In the genomic region with DNA sequence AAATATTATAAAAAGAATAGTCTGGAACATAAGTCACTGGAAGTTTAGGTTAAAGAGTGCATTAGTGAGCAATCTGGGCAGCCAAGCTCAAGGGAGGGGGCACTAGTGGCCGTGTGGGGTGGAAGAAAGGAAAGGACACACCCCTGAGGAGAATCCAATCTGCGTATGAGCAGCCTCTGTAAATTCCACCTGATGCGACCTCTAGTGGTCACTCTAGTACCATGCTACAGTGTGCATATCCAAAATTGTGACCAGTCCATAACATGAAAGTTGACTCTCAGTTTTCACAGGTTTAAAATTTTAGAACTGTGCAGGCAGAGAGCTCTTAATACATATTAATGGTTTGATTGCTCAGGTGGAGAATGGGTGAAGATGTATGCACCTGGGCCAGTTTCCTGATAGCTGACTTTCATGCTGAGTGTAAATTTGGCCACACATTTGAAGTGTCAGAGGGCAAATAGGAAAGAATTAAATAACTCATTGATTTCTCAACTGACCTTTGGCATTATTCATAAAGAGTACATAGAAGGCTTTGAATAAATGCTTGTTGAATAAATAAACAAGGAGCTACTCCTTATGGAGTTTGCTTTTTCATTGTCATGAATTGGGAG, we compare ENCODE assay signal across 8 cellular contexts.
DNase-seq lines count a peak whose midpoint lies in the region; ATAC-seq and TF ChIP-seq lines count a peak whose summit lies in the region.

No MANE protein-coding gene starts in this region.

- no peaks in the 10 kb centered on the region for H3K27me3 Mint-ChIP-seq in activated CD4-positive, alpha-beta memory T cell treated with anti-CD3 and anti-CD28 coated beads for 36 hours
- peaks cover 8 to 10% of the 10 kb centered on the region in 2 donors for H3K27me3 Mint-ChIP-seq in natural killer cell (ENCODE audit: low read depth in 2 of 2)

- CTCF ChIA-PET in activated CD4-positive, alpha-beta memory T cell treated with anti-CD3 and anti-CD28 coated beads for 36 hours (lab: Charles Lee): interaction anchor here (0.7 to 6.4 kb wide), 31 partner anchors 8 to 327 kb away, joined by 3 to 99 read pairs (median 4); no protein-coding TSS in a partner anchor

- ATAC-seq in GM19463 (IDR thresholded peaks at IDR 0.05; ENCODE audit: unreplicated experiment): peak; percentile 98
- ATAC-seq in HG03442 (IDR thresholded peaks at IDR 0.05; ENCODE audit: unreplicated experiment): peak; percentile 96
- peak; percentile 89 to 98 (median 95) for ATAC-seq in natural killer cell

- H3K4me3 Mint-ChIP-seq in activated CD4-positive, alpha-beta memory T cell treated with anti-CD3 and anti-CD28 coated beads for 36 hours: no peak overlapping the region
- no peak overlapping the region for H3K4me3 Mint-ChIP-seq in natural killer cell

- H3K27ac Mint-ChIP-seq in activated CD4-positive, alpha-beta memory T cell treated with anti-CD3 and anti-CD28 coated beads for 36 hours: no peak overlapping the region
- no peak overlapping the region for H3K27ac Mint-ChIP-seq in natural killer cell

- intact Hi-C loops in activated CD4-positive, alpha-beta memory T cell treated with anti-CD3 and anti-CD28 coated beads for 36 hours (cut with micrococcal nuclease): loop anchor here (1.0 kb wide), 2 partner anchors 246 to 538 kb away; no protein-coding TSS in a partner anchor
- intact Hi-C loops in esophagus muscularis mucosa (cut with DNase I) (loop anchor here (2.0 kb wide), 1 partner anchor 246 kb away; no protein-coding TSS in a partner anchor), natural killer cell (cut with micrococcal nuclease) (loop anchor here (1.0 kb wide), 1 partner anchor 246 kb away; no protein-coding TSS in a partner anchor)

- DNase-seq in DMS53 (lab: John Stamatoyannopoulos, UW): peak; percentile 78
- DNase-seq in NCI-H524 (lab: John Stamatoyannopoulos, UW): peak; percentile 66 to 81
- DNase-seq in activated CD4-positive, alpha-beta memory T cell treated with anti-CD3 and anti-CD28 coated beads for 36 hours: peak; percentile 54
- DNase-seq in esophagus muscularis mucosa (ENCODE audit: extremely low spot score): no peak
- no peak for DNase-seq in natural killer cell
- DNase-seq in ureter (ENCODE audit: low spot score): peak; percentile 73

- peaks cover 0 to 9% (median 0%) of the 10 kb centered on the region in 4 donors for H3K9me3 ChIP-seq in esophagus muscularis mucosa

- 0% methylated on average over 3 of the region's 3 CpGs for WGBS in esophagus muscularis mucosa

- H3K36me3 ChIP-seq in esophagus muscularis mucosa: no peaks in the 10 kb centered on the region

- peak; percentile 65 to 86 (median 76) for TF ChIP-seq CTCF in esophagus muscularis mucosa (IDR thresholded peaks at IDR 0.05)
- TF ChIP-seq CTCF in natural killer cell (IDR thresholded peaks at IDR 0.05): peak; percentile 80

- H3K4me1 ChIP-seq in esophagus muscularis mucosa: peaks cover 0 to 12% (median 4%) of the 10 kb centered on the region in 4 donors

- H3K4me1 Mint-ChIP-seq in activated CD4-positive, alpha-beta memory T cell treated with anti-CD3 and anti-CD28 coated beads for 36 hours (ENCODE audit: low read depth): no peaks in the 10 kb centered on the region
- peaks cover 7% of the 10 kb centered on the region in 2 donors for H3K4me1 Mint-ChIP-seq in natural killer cell

- POLR2A ChIA-PET in activated CD4-positive, alpha-beta memory T cell treated with anti-CD3 and anti-CD28 coated beads for 36 hours (lab: Charles Lee): no interaction called here

- peaks cover 10% of the 10 kb centered on the region for H3K9me3 Mint-ChIP-seq in activated CD4-positive, alpha-beta memory T cell treated with anti-CD3 and anti-CD28 coated beads for 36 hours
- H3K9me3 Mint-ChIP-seq in natural killer cell: no peaks in the 10 kb centered on the region

- no peaks in the 10 kb centered on the region for H3K36me3 Mint-ChIP-seq in activated CD4-positive, alpha-beta memory T cell treated with anti-CD3 and anti-CD28 coated beads for 36 hours
- H3K36me3 Mint-ChIP-seq in natural killer cell: no peaks in the 10 kb centered on the region

- H3K27ac ChIP-seq in esophagus muscularis mucosa (replicated peaks in 1 of 4): no peak overlapping the region

- H3K4me3 ChIP-seq in esophagus muscularis mucosa: no peak overlapping the region

- no peak for TF ChIP-seq EP300 in esophagus muscularis mucosa (IDR thresholded peaks at IDR 0.05)

- no peak for TF ChIP-seq POLR2A in esophagus muscularis mucosa (IDR thresholded peaks at IDR 0.05; ENCODE audit: low read depth)

- no peaks in the 10 kb centered on the region for H3K27me3 ChIP-seq in esophagus muscularis mucosa

Comparison
In these comparisons a context has a peak if more than half of its experiments do, and no peak if none do; other contexts are left out.
1. DNase-seq: peak in DMS53 (single experiment), NCI-H524 (2 of 2), activated CD4-positive, alpha-beta memory T cell treated with anti-CD3 and anti-CD28 coated beads for 36 hours (single experiment) and ureter (single experiment); none in esophagus muscularis mucosa (single experiment) and natural killer cell (single experiment).
2. Peak in every context shown above with its lines, with median percentiles within 50 percentile points of each other: ATAC-seq.